ENCODE assay signal across 36 cellular contexts in the genomic region with DNA sequence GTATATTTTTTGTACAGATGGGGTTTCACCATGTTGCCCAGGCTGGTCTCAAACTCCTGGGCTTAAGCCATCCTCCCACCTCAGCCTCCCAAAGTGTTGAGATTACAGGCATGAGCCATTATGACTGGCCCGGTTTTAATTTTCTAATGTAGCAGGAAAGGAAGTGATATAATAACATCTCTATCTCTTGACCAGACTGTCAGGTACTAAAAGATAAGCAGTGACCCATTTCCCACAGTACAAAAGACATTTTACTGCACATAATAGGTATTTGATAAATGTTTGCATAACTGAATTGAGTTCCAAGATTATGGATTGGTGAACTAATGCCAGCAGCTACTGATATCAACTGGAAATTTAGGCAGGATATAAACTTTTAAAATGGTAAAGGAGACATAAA.
"Had no signal": no experiment of that assay in that cellular context is flagged by ENCODE, and none has a peak within 500 bp of the region (broad histone marks: within the 10 kb centered on the region; RNA-seq: fewer than 3 reads in every experiment).

No MANE protein-coding gene starts in this region.

- H3K4me1 ChIP-seq: breast epithelium had no signal

- H3K27ac ChIP-seq: adrenal gland, body of pancreas, breast epithelium, PC-9, RWPE1, WERI-Rb-1 had no signal

- H3K27ac Mint-ChIP-seq: activated CD8-positive, alpha-beta T cell treated with anti-CD3 and anti-CD28 coated beads, Interleukin-2, amount 10 ng/mL, durations not matched to agents 7 days and 5 days; activated naive CD4-positive, alpha-beta T cell treated with anti-CD3 and anti-CD28 coated beads for 36 hours; activated naive CD4-positive, alpha-beta T cell treated with anti-CD3 and anti-CD28 coated beads, Interleukin-2, amount 50 U/mL, for 72 hours; activated T-cell treated with anti-CD3 and anti-CD28 coated beads, Interleukin-2, amount 50 U/mL, for 24 hours; activated T-helper 2 cell treated with anti-CD3 and anti-CD28 coated beads, Interferon-gamma antibody, Interleukin-2, Interleukin-4, amounts not matched to agents 10 μg/mL and 5 μg/mL and 100 μg/mL, durations not matched to agents 14 hours and 24 hours and 36 hours; T-cell; T-helper 17 cell had no signal

- H3K9me3 ChIP-seq: adrenal gland, body of pancreas, breast epithelium, MG63 had no signal

- H3K36me3 ChIP-seq: breast epithelium, WERI-Rb-1 had no signal

- H3K4me3 ChIP-seq: adrenal gland, body of pancreas, breast epithelium, MG63, PC-9 had no signal

- H3K4me3 Mint-ChIP-seq: activated CD8-positive, alpha-beta T cell treated with anti-CD3 and anti-CD28 coated beads, Interleukin-2, amount 10 ng/mL, durations not matched to agents 7 days and 5 days; activated naive CD4-positive, alpha-beta T cell treated with anti-CD3 and anti-CD28 coated beads for 36 hours; activated T-cell treated with anti-CD3 and anti-CD28 coated beads, Interleukin-2, amount 50 U/mL, for 24 hours; T-cell; T-helper 17 cell had no signal

- DNase-seq: activated CD4-positive, alpha-beta T cell treated with anti-CD3 and anti-CD28 coated beads for 1 hour; activated CD4-positive, alpha-beta T cell treated with anti-CD3 and anti-CD28 coated beads for 48 hours; activated CD4-positive, alpha-beta T cell treated with anti-CD3 and anti-CD28 coated beads, Interleukin-2, amount 50 U/mL, for 48 hours; activated CD4-positive, CD25-positive, alpha-beta regulatory T cell; activated CD8-positive, alpha-beta T cell treated with anti-CD3 and anti-CD28 coated beads, Interleukin-2, amount 10 ng/mL, durations not matched to agents 7 days and 5 days; activated gamma-delta T cell; activated naive CD4-positive, alpha-beta T cell treated with anti-CD3 and anti-CD28 coated beads for 36 hours; activated T-cell treated with anti-CD3 and anti-CD28 coated beads, Interleukin-2, amount 50 U/mL, for 24 hours; adrenal gland; body of pancreas; Karpas-422; KBM-7; MG63; NCI-H1048; NCI-H1105 treated with DMSO at 0.1 percent for 48 hours; NCI-H1436; NCI-H1694; NCI-H1930; NCI-H2081 treated with DMSO at 0.1 percent for 48 hours; NCI-H345; NCI-H510A; NCI-H526; NCI-H748 treated with DMSO at 0.1 percent for 48 hours; NK-92 treated with Interleukin-12 subunit alpha and Interleukin-12 subunit beta, amount 100 ng/mL, for 24 hours; PC-9; SIG-M5; T-cell; T-helper 17 cell; T1000; WERI-Rb-1 had no signal

- ATAC-seq: activated CD8-positive, alpha-beta T cell treated with anti-CD3 and anti-CD28 coated beads, Interleukin-2, amount 10 ng/mL, durations not matched to agents 7 days and 5 days; activated naive CD4-positive, alpha-beta T cell treated with anti-CD3 and anti-CD28 coated beads, Interleukin-2, amount 50 U/mL, for 72 hours; body of pancreas; Right ventricle myocardium inferior; SK-N-SH treated with all-trans-retinoic acid at 6 μM for 48 hours; T-cell; T-helper 17 cell had no signal

- H3K27me3 ChIP-seq: adrenal gland, body of pancreas, breast epithelium, MG63 had no signal

- H3K27me3 Mint-ChIP-seq: activated T-cell treated with anti-CD3 and anti-CD28 coated beads, Interleukin-2, amount 50 U/mL, for 24 hours; T-cell; T-helper 17 cell had no signal

- H3K9me3 Mint-ChIP-seq: activated naive CD4-positive, alpha-beta T cell treated with anti-CD3 and anti-CD28 coated beads for 36 hours; activated naive CD4-positive, alpha-beta T cell treated with anti-CD3 and anti-CD28 coated beads, Interleukin-2, amount 50 U/mL, for 72 hours; activated T-cell treated with anti-CD3 and anti-CD28 coated beads, Interleukin-2, amount 50 U/mL, for 24 hours; activated T-helper 2 cell treated with anti-CD3 and anti-CD28 coated beads, Interferon-gamma antibody, Interleukin-2, Interleukin-4, amounts not matched to agents 10 μg/mL and 5 μg/mL and 100 μg/mL, durations not matched to agents 14 hours and 24 hours and 36 hours; T-cell had no signal
